9 cellular contexts compared by ENCODE assay signal in the genomic region with DNA sequence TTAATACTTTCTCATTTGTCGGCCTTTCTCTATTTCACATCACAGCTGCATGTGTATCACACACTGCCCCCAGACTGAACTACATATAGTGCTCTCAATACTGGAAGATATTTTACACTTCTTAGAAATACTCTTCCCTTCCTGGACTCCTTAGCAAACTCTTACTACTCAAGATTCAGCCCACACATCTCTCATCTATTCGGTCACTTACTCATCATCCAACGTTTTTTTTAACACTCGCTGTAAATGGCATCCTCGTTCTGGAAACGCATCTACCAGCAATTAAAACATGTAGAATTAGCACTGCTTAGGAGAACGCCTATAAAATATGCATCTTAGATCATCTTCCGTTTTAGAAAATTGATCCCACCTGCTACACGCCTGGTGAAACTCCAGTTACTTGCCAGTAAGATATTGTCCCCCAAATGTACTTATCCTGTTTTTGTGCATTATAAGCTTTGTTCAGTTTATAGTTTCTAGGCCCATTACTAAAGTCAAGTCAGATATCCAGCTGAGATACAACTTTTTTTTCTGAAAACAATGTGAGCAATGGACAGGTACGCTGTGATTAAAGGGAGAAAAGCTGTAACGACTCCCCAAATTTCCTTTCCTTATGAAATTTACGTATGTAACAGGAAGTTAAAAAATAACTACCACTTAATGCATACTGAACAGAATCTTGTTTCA. TPM values are rescaled to one million over a fixed set of nuclear protein-coding genes. Genes with fewer than 3 reads are reported as not detected.
DNase-seq lines count a peak whose midpoint lies in the region; ATAC-seq, FAIRE-seq and TF ChIP-seq lines count a peak whose summit lies in the region.
"Had no signal": no experiment of that assay in that cellular context is flagged by ENCODE, and none has a peak within 500 bp of the region (broad histone marks: within the 10 kb centered on the region; RNA-seq: fewer than 3 reads in every experiment).

No MANE protein-coding gene starts in this region.

- H3K27me3 ChIP-seq in astrocyte (ENCODE audit: insufficient read depth, low read length) = no peaks in the 10 kb centered on the region
- no peaks in the 10 kb centered on the region for H3K27me3 ChIP-seq in muscle layer of colon (ENCODE audit: control insufficient read depth in 1 of 2, insufficient read depth in 2 of 2, low read length in 2 of 2)

- peaks cover 5% of the 10 kb centered on the region for H3K36me3 Mint-ChIP-seq in astrocyte (ENCODE audit: low read depth, unreplicated experiment)

- TF ChIP-seq CTCF in A549 (IDR thresholded peaks at IDR 0.05) (no peak), HEK293 (tag by site-specific recombination; IDR thresholded peaks at IDR 0.05) (no peak), astrocyte (IDR thresholded peaks at IDR 0.05; ENCODE audit: insufficient read depth, low read depth, low read length) (no peak)

- 95% methylated on average over 12 of the region's 12 CpGs for WGBS in A549 (ENCODE audit: missing lambda C conversion rate)

- ATAC-seq in A549 (no peak), GM21825 (IDR thresholded peaks at IDR 0.05; ENCODE audit: unreplicated experiment) (no peak)

- TF ChIP-seq EP300 in A549 (IDR thresholded peaks at IDR 0.05) = no peak

- H3K4me3 ChIP-seq in A549 = peak overlapping the region; percentile 49; the same call in 2 of the 3 replicates
- no peak overlapping the region for H3K4me3 ChIP-seq in HEK293 (ENCODE audit: low read depth, low read length)
- peak overlapping the region; percentile 64 for H3K4me3 ChIP-seq in astrocyte (ENCODE audit: insufficient read depth, low read depth, low read length)
- H3K4me3 ChIP-seq in muscle layer of colon (ENCODE audit: low read depth in 1 of 2, low read length in 2 of 2) = peak overlapping the region; percentile 67 to 91

- no peaks in the 10 kb centered on the region for H4K20me1 ChIP-seq in astrocyte (ENCODE audit: insufficient read depth, low read length)

- no peak for TF ChIP-seq RAD21 in A549 (conservative IDR thresholded peaks at IDR 0.05 in 1 of 2, IDR thresholded peaks at IDR 0.05 in 1 of 2)

- no peak for TF ChIP-seq POLR2A in A549 (IDR thresholded peaks at IDR 0.05; ENCODE audit: low read length)

- H3K4me3 Mint-ChIP-seq in astrocyte (ENCODE audit: unreplicated experiment) = peak overlapping the region; percentile 54

- H2AFZ ChIP-seq in astrocyte (ENCODE audit: low read depth, low read length) = no peak overlapping the region

- H3K4me2 ChIP-seq in A549 = peak overlapping the region; percentile 75
- peak overlapping the region; percentile 90 for H3K4me2 ChIP-seq in astrocyte (ENCODE audit: low read length)

- H3K4me1 ChIP-seq in A549 = no peaks in the 10 kb centered on the region
- peaks cover 4% of the 10 kb centered on the region; the same call in 1 of the 2 replicates for H3K4me1 ChIP-seq in HEK293 (ENCODE audit: control insufficient read depth, insufficient read depth, low read length)
- H3K4me1 ChIP-seq in astrocyte (ENCODE audit: insufficient read depth, low read length) = peaks cover 9% of the 10 kb centered on the region
- peaks cover 9% of the 10 kb centered on the region for H3K4me1 ChIP-seq in muscle layer of colon (ENCODE audit: insufficient read depth, low read length)

- H3K27me3 Mint-ChIP-seq in astrocyte (ENCODE audit: low read depth, unreplicated experiment) = no peaks in the 10 kb centered on the region

- H3K79me2 ChIP-seq in astrocyte (ENCODE audit: insufficient read depth, low read length) = no peaks in the 10 kb centered on the region

- H3K9ac ChIP-seq in astrocyte (ENCODE audit: low read length) (peak overlapping the region; percentile 88), muscle layer of colon (ENCODE audit: low read length) (peak overlapping the region; percentile 58)

- FAIRE-seq in A549 (lab: Jason Lieb, UNC) (no peak), astrocyte (lab: Jason Lieb, UNC) (no peak)

- H3K9me3 ChIP-seq in A549 (no peaks in the 10 kb centered on the region), HEK293 (ENCODE audit: control insufficient read depth, insufficient read depth, low read depth, low read length) (no peaks in the 10 kb centered on the region), astrocyte (ENCODE audit: insufficient read depth, low read depth, low read length) (no peaks in the 10 kb centered on the region), muscle layer of colon (ENCODE audit: low read length) (no peaks in the 10 kb centered on the region)

- CTCF ChIA-PET in A549 (lab: Yijun Ruan, JAX) (interaction anchor here (0.6 to 0.7 kb wide), 2 partner anchors 24 to 211 kb away, joined by 3 to 5 read pairs; no protein-coding TSS in a partner anchor), HEK293 (lab: Yijun Ruan, JAX) (no interaction called here)

- peaks cover 0 to 11% of the 10 kb centered on the region in 2 experiments; a peak in 1 of 3 replicates for H3K36me3 ChIP-seq in HEK293 (ENCODE audit: control insufficient read depth in 2 of 2, insufficient read depth in 1 of 2, low read length in 2 of 2)
- H3K36me3 ChIP-seq in astrocyte (ENCODE audit: insufficient read depth, low read length) = peaks cover 5% of the 10 kb centered on the region
- peaks cover 10% of the 10 kb centered on the region for H3K36me3 ChIP-seq in muscle layer of colon (ENCODE audit: insufficient read depth, low read length)

- POLR2A ChIA-PET in A549 (lab: Yijun Ruan, JAX) = interaction anchor here (1.0 to 1.9 kb wide), 3 partner anchors 43 to 198 kb away, joined by 3 to 7 read pairs (median 5); no protein-coding TSS in a partner anchor
- POLR2A ChIA-PET in HEK293 (lab: Yijun Ruan, JAX) = interaction anchor here (0.6 kb wide), 1 partner anchor 193 kb away, joined by 4 read pairs; no protein-coding TSS in a partner anchor

- H3K27ac ChIP-seq in A549 (peak overlapping the region; percentile 74 to 99; a peak in 3 of 6 replicates), HEK293 (ENCODE audit: extremely low read depth, low read depth, low read length) (no peak overlapping the region), astrocyte (ENCODE audit: low read depth, low read length) (peak overlapping the region; percentile 93), muscle layer of colon (ENCODE audit: low read depth, low read length) (peak overlapping the region; percentile 95)

- H3K27ac Mint-ChIP-seq in astrocyte (ENCODE audit: unreplicated experiment) = no peak overlapping the region

- DNase-seq in A549 (ENCODE audit: low read depth in 1 of 2, low spot score in 1 of 2) = no peak
- DNase-seq in astrocyte (ENCODE audit: low read depth) = peak; percentile 27
- no peak for DNase-seq in NOMO-1 treated with dmso at 0.1 percent for 144 hours (lab: John Stamatoyannopoulos, UW; ENCODE audit: unreplicated experiment)
- DNase-seq in retina = no peak
- no peak for DNase-seq in NK-92 (lab: John Stamatoyannopoulos, UW; ENCODE audit: unreplicated experiment)
- DNase-seq: activated CD4-positive, CD25-positive, alpha-beta regulatory T cell treated with anti-CD3 and anti-CD28 coated beads, Interleukin-2, amount 50 U/mL, for 72 hours had no signal

- H3K9me3 Mint-ChIP-seq in astrocyte (ENCODE audit: unreplicated experiment) = peaks cover 3% of the 10 kb centered on the region

- H3K4me1 Mint-ChIP-seq in astrocyte (ENCODE audit: low read depth, unreplicated experiment) = peaks cover 6% of the 10 kb centered on the region

TF ChIP-seq in A549, 52 proteins besides CTCF, POLR2A, EP300 and RAD21 (continues in another document):
- TF ChIP-seq JUNB (IDR thresholded peaks at IDR 0.05) (no peak), POLR2AphosphoS2 (conservative IDR thresholded peaks at IDR 0.05; ENCODE audit: low read length) (no peak), HEYL (CRISPR knock-in tag; IDR thresholded peaks at IDR 0.05) (no peak), RARB (CRISPR knock-in tag; IDR thresholded peaks at IDR 0.05) (no peak)
- TF ChIP-seq, protein P1, sequence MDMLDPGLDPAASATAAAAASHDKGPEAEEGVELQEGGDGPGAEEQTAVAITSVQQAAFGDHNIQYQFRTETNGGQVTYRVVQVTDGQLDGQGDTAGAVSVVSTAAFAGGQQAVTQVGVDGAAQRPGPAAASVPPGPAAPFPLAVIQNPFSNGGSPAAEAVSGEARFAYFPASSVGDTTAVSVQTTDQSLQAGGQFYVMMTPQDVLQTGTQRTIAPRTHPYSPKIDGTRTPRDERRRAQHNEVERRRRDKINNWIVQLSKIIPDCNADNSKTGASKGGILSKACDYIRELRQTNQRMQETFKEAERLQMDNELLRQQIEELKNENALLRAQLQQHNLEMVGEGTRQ (IDR thresholded peaks at IDR 0.05) = no peak

TF ChIP-seq in HEK293, 187 proteins besides CTCF, POLR2A, EP300 and RAD21:
- TF ChIP-seq PRDM1 (tag by site-specific recombination; IDR thresholded peaks at IDR 0.05) (peak; percentile 24; the same call in 1 of the 2 replicates), ZBTB1 (tag by site-specific recombination; IDR thresholded peaks at IDR 0.05) (no peak)

RNA-seq across cellular contexts. Expression of a gene that starts 1.0 kb away (rescaled TPM):
- polyA plus RNA-seq in A549 (2011; rRNA removed) (0.33 and 0.37 TPM in 2 replicates), A549 (2017; fragmentation: RNase III; extraction: RNeasy Plus Mini Kit Qiagen cat#74134 plus additional on column Dnase treatment) (0.14 to 0.25 TPM (median 0.23 TPM) in 3 replicates)
- 0.04 and 0.08 TPM in 2 replicates for polyA plus RNA-seq in A549 (2012; cell fraction: cytosol; rRNA removed)
- 0.16 and 0.22 TPM in 2 replicates for polyA plus RNA-seq in A549 (2012; cell fraction: nucleus; rRNA removed)
- polyA minus RNA-seq in A549 (2011; rRNA and poly(A)+ RNA removed) = 0.29 and 0.34 TPM in 2 replicates
- total RNA-seq in astrocyte = 0.26 and 0.27 TPM in 2 replicates

RNA-seq across cellular contexts. Expression of a gene that starts 1.9 kb away (rescaled TPM):
- 4.1 and 5.3 TPM in 2 replicates for polyA plus RNA-seq in A549 (2011; rRNA removed)
- 4.9 and 5.9 TPM in 2 replicates for polyA plus RNA-seq in A549 (2012; cell fraction: cytosol; rRNA removed)
- 7.4 and 8.2 TPM in 2 replicates for polyA plus RNA-seq in A549 (2012; cell fraction: nucleus; rRNA removed)
- 2.7 to 3.5 TPM (median 3.0 TPM) in 3 replicates for polyA plus RNA-seq in A549 (2017; fragmentation: RNase III; extraction: RNeasy Plus Mini Kit Qiagen cat#74134 plus additional on column Dnase treatment)
- polyA minus RNA-seq in A549 (2011; rRNA and poly(A)+ RNA removed) = 4.1 and 4.6 TPM in 2 replicates
- 6.1 and 7.9 TPM in 2 replicates for total RNA-seq in astrocyte

RNA-seq across cellular contexts. Expression of a gene that starts 31.1 kb away (rescaled TPM):
- polyA plus RNA-seq in A549 (2011; rRNA removed) (32.3 and 35.7 TPM in 2 replicates), A549 (2017; fragmentation: RNase III; extraction: RNeasy Plus Mini Kit Qiagen cat#74134 plus additional on column Dnase treatment) (14.8 to 16.0 TPM (median 15.1 TPM) in 3 replicates)
- polyA plus RNA-seq in A549 (2012; cell fraction: cytosol; rRNA removed) = 8.0 and 8.9 TPM in 2 replicates
- 2.8 and 2.9 TPM in 2 replicates for polyA plus RNA-seq in A549 (2012; cell fraction: nucleus; rRNA removed)
- polyA minus RNA-seq in A549 (2011; rRNA and poly(A)+ RNA removed) = 11.3 and 15.2 TPM in 2 replicates
- total RNA-seq in astrocyte = 21.8 and 27.5 TPM in 2 replicates
